In genomic region chr3:169633789-169634188, GRCh38 we compare ENCODE assay signal across 20 cellular contexts. TPM values are rescaled to one million over a fixed set of nuclear protein-coding genes. Genes with fewer than 3 reads are reported as not detected.
DNase-seq lines count a peak whose midpoint lies in the region; ATAC-seq and TF ChIP-seq lines count a peak whose summit lies in the region.
"Had no signal": no experiment of that assay in that cellular context is flagged by ENCODE, and none has a peak within 500 bp of the region (broad histone marks: within the 10 kb centered on the region; RNA-seq: fewer than 3 reads in every experiment).

No MANE protein-coding gene starts in this region.

- H3K27ac Mint-ChIP-seq in activated T-cell treated with anti-CD3 and anti-CD28 coated beads, Interleukin-2, amount 50 U/mL, for 72 hours, result no peak overlapping the region
- H3K27ac Mint-ChIP-seq: GM23338 had no signal

- peak overlapping the region in 7 of 10 donors; percentile 9 to 65 (median 51) for H3K27ac ChIP-seq in heart right ventricle
- no peak overlapping the region for H3K27ac ChIP-seq in colonic mucosa
- peak overlapping the region; percentile 1 to 53 for H3K27ac ChIP-seq in lung (ENCODE audit: low read depth in 1 of 2, low read length in 1 of 2)
- no peak overlapping the region for H3K27ac ChIP-seq in upper lobe of right lung
- H3K27ac ChIP-seq in ovary, result no peak overlapping the region
- H3K27ac ChIP-seq: C4-2B had no signal

- H3K4me3 ChIP-seq in heart right ventricle (no peak overlapping the region), colonic mucosa (no peak overlapping the region), lung (no peak overlapping the region), upper lobe of right lung (no peak overlapping the region), ovary (no peak overlapping the region)
- H3K4me3 ChIP-seq: GM23338, HAP-1, K562 had no signal

- TF ChIP-seq POLR2A in ovary (IDR thresholded peaks at IDR 0.05), result no peak

- H3K4me3 Mint-ChIP-seq in activated T-cell treated with anti-CD3 and anti-CD28 coated beads, Interleukin-2, amount 50 U/mL, for 72 hours, result no peak overlapping the region
- H3K4me3 Mint-ChIP-seq: GM23338 had no signal

- H3K27me3 Mint-ChIP-seq in activated T-cell treated with anti-CD3 and anti-CD28 coated beads, Interleukin-2, amount 50 U/mL, for 72 hours (ENCODE audit: low read depth), result no peaks in the 10 kb centered on the region

- H3K36me3 Mint-ChIP-seq in activated T-cell treated with anti-CD3 and anti-CD28 coated beads, Interleukin-2, amount 50 U/mL, for 72 hours (ENCODE audit: insufficient read depth in 2 of 2), result no peaks in the 10 kb centered on the region

- DNase-seq in heart right ventricle, result no peak
- DNase-seq in left cardiac atrium, result no peak
- DNase-seq in colonic mucosa, result peak; percentile 28
- no peak for DNase-seq in lung (ENCODE audit: low spot score)
- DNase-seq in upper lobe of right lung, result no peak
- DNase-seq in ovary, result no peak
- DNase-seq in activated T-cell treated with anti-CD3 and anti-CD28 coated beads, Interleukin-2, amount 50 U/mL, for 72 hours, result no peak
- DNase-seq in GM19240 (ENCODE audit: insufficient read length, low spot score), result no peak
- DNase-seq: DMS53, GDM1, NCI-H1092 treated with DMSO at 0.1 percent for 48 hours, NCI-H2081, NCI-H2171, NCI-H524 treated with DMSO at 0.1 percent for 48 hours, SHP77 treated with DMSO at 0.1 percent for 48 hours, SK-N-SH had no signal

- H3K4me1 Mint-ChIP-seq in activated T-cell treated with anti-CD3 and anti-CD28 coated beads, Interleukin-2, amount 50 U/mL, for 72 hours (ENCODE audit: low read depth), result peaks cover 8% of the 10 kb centered on the region

- H3K9me3 ChIP-seq in heart right ventricle (no peaks in the 10 kb centered on the region), colonic mucosa (no peaks in the 10 kb centered on the region), lung (ENCODE audit: control insufficient read depth in 2 of 2, insufficient read depth in 1 of 2, low read length in 1 of 2) (no peaks in the 10 kb centered on the region), upper lobe of right lung (no peaks in the 10 kb centered on the region), ovary (no peaks in the 10 kb centered on the region)
- H3K9me3 ChIP-seq: HAP-1, SK-N-SH had no signal

- ATAC-seq in heart right ventricle (peak in 2 of 8 donors; percentile 45 to 48), left cardiac atrium (no peak), lung (ENCODE audit: insufficient read depth, low FRiP score) (no peak), upper lobe of right lung (peak; percentile 14)
- no peak for ATAC-seq in activated T-cell treated with anti-CD3 and anti-CD28 coated beads, Interleukin-2, amount 50 U/mL, for 72 hours (replicated peaks in 1 of 2)
- ATAC-seq: GM23338, K562 had no signal

- H3K36me3 ChIP-seq in heart right ventricle (no peaks in the 10 kb centered on the region), colonic mucosa (no peaks in the 10 kb centered on the region), lung (ENCODE audit: control insufficient read depth in 2 of 2, insufficient read depth in 2 of 2, low read length in 2 of 2) (peaks cover 0 to 3% of the 10 kb centered on the region in 2 donors), upper lobe of right lung (no peaks in the 10 kb centered on the region), ovary (no peaks in the 10 kb centered on the region)
- H3K36me3 ChIP-seq: HAP-1 had no signal

- TF ChIP-seq EP300 in ovary (IDR thresholded peaks at IDR 0.05), result no peak

- TF ChIP-seq CTCF in heart right ventricle (IDR thresholded peaks at IDR 0.05) (no peak), colonic mucosa (IDR thresholded peaks at IDR 0.05) (no peak), lung (IDR thresholded peaks at IDR 0.05; ENCODE audit: control extremely low read depth, extremely low read depth) (no peak), upper lobe of right lung (IDR thresholded peaks at IDR 0.05) (no peak), ovary (IDR thresholded peaks at IDR 0.05) (no peak)

- WGBS in heart right ventricle, 2 donors, result 43 to 62% methylated on average over 2 of the region's 2 CpGs
- WGBS in lung, 2 donors, result 54 to 85% methylated on average over 2 of the region's 2 CpGs
- 39 to 53% (median 44%) methylated on average over 2 of the region's 2 CpGs for WGBS in ovary, 3 donors

- no peaks in the 10 kb centered on the region for H3K9me3 Mint-ChIP-seq in activated T-cell treated with anti-CD3 and anti-CD28 coated beads, Interleukin-2, amount 50 U/mL, for 72 hours
- H3K9me3 Mint-ChIP-seq: GM23338 had no signal

- H3K4me1 ChIP-seq in heart right ventricle (peaks cover 0 to 36% (median 13%) of the 10 kb centered on the region in 9 donors), colonic mucosa (no peaks in the 10 kb centered on the region), lung (ENCODE audit: control insufficient read depth in 2 of 2, insufficient read depth in 2 of 2, low read length in 2 of 2) (peaks cover 0 to 7% of the 10 kb centered on the region in 2 donors), upper lobe of right lung (peaks cover 6% of the 10 kb centered on the region), ovary (ENCODE audit: insufficient read depth) (no peaks in the 10 kb centered on the region)

- no peak overlapping the region for H3K9ac ChIP-seq in colonic mucosa (ENCODE audit: low read depth in 2 of 2, low read length in 2 of 2)
- H3K9ac ChIP-seq: SK-N-SH had no signal

- intact Hi-C loops in heart right ventricle (cut with DNase I), result no loop called here
- intact Hi-C loops in left cardiac atrium (cut with DNase I), result no loop called here
- intact Hi-C loops in colonic mucosa (cut with DNase I), result no loop called here
- intact Hi-C loops in upper lobe of right lung (cut with DNase I), result no loop called here
- intact Hi-C loops in ovary (cut with DNase I), result no loop called here

- H3K27me3 ChIP-seq in heart right ventricle, result no peaks in the 10 kb centered on the region
- no peaks in the 10 kb centered on the region for H3K27me3 ChIP-seq in colonic mucosa
- no peaks in the 10 kb centered on the region for H3K27me3 ChIP-seq in lung (ENCODE audit: control insufficient read depth, insufficient read depth)
- no peaks in the 10 kb centered on the region for H3K27me3 ChIP-seq in upper lobe of right lung
- H3K27me3 ChIP-seq in ovary, result no peaks in the 10 kb centered on the region

RNA-seq across cellular contexts. Expression of gene MECOM, which starts 29.7 kb away (rescaled TPM):
- 10 to 100 TPM; 13.1 to 27.7 (median 17.7) TPM for total RNA-seq in heart right ventricle
- 10 to 100 TPM in 1 of 2 donors, 1 to 10 TPM in 1; 7.0 to 11.0 TPM for polyA plus RNA-seq in heart right ventricle
- total RNA-seq in left cardiac atrium, result 10 to 100 TPM; 20.0 to 25.4 TPM
- total RNA-seq in colonic mucosa, result 10 to 100 TPM; 81.0 to 88.1 TPM
- total RNA-seq in lung, result 100 to 1,000 TPM in 1 of 2 donors, 10 to 100 TPM in 1; 93.9 to 135 TPM
- polyA plus RNA-seq in lung, result 10 to 100 TPM; 21.9 to 23.6 TPM
- total RNA-seq in upper lobe of right lung, result 87.8 TPM
- 10 to 100 TPM in 3 of 7 donors, 1 to 10 TPM in 4; 4.3 to 24.1 (median 9.0) TPM for total RNA-seq in ovary
- polyA plus RNA-seq in ovary, result 1 to 10 TPM; 5.9 to 6.2 TPM
- not detected for total RNA-seq in activated T-cell treated with anti-CD3 and anti-CD28 coated beads, Interleukin-2, amount 50 U/mL, for 72 hours

Comparison
In these comparisons a context has a peak if more than half of its experiments do, and no peak if none do; other contexts are left out.
1. H3K27ac ChIP-seq: peak in heart right ventricle (7 of 10) and lung (2 of 2); none in colonic mucosa (single experiment), upper lobe of right lung (single experiment) and ovary (0 of 2).
2. RNA of gene MECOM, which starts 29.7 kb away (total RNA-seq): 93.9 to 135 TPM in lung, 81.0 to 88.1 TPM in colonic mucosa, 87.8 TPM in upper lobe of right lung (single experiment), 20.0 to 25.4 TPM in left cardiac atrium, 13.1 to 27.7 TPM in heart right ventricle and 4.3 to 24.1 TPM in ovary; not detected in activated T-cell treated with anti-CD3 and anti-CD28 coated beads, Interleukin-2, amount 50 U/mL, for 72 hours; every median in the first group is over 4 times any median in the second.